8 cellular contexts compared by ENCODE assay signal in the genomic region with DNA sequence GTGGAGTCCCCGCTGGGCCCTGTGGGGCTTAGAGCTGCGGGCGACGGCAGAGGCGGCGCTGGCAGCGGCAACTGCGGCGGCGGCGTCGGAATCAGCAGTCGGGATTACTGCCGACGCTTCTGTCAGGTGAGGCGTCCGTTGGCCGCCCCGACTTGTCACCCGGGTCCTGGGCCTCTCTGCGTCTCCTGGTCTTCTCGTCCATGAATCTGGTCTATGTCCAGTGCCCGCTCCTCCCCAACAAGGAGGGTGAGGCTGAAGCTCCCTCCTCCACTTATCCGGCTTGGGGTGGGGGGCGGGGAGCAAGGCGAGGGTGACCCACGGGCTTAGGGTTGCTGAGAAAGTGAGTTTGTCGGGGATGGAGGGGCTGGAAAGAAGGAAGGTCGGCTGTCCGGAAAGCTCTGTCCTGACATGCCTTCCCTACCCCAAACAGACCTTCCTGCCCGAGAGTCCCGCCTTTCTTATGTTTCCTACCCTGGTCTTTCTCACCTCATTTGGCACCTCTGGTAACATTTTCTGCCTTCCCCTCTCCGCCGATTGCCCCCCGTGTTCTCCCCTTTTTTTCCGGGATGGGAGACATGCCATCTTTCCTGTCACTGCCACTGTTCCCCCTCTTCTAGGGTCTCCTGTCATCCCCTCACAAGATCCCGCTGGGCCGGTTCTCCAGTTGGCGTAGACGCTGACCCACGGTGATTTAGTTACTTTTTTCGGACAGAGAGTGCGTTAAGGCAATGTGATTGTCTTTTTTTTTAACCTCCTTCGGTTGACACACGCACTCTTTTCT. TPM values are rescaled to one million over a fixed set of nuclear protein-coding genes. Genes with fewer than 3 reads are reported as not detected.
DNase-seq lines count a peak whose midpoint lies in the region; ATAC-seq and TF ChIP-seq lines count a peak whose summit lies in the region.

No MANE protein-coding gene starts in this region.

- H3K27ac Mint-ChIP-seq in activated naive CD4-positive, alpha-beta T cell treated with anti-CD3 and anti-CD28 coated beads, Interleukin-2, amount 10 ng/mL, durations not matched to agents 7 days and 5 days: peak overlapping the region; percentile 97
- peak overlapping the region; percentile 65 for H3K27ac Mint-ChIP-seq in endodermal cell

- no peaks in the 10 kb centered on the region for H3K27me3 Mint-ChIP-seq in activated naive CD4-positive, alpha-beta T cell treated with anti-CD3 and anti-CD28 coated beads, Interleukin-2, amount 10 ng/mL, durations not matched to agents 7 days and 5 days
- no peaks in the 10 kb centered on the region for H3K27me3 Mint-ChIP-seq in endodermal cell (ENCODE audit: insufficient read depth)

- H3K9ac ChIP-seq in endodermal cell (ENCODE audit: extremely low read depth, low read length, poor library complexity, severe bottlenecking) (peak overlapping the region; percentile 70), muscle layer of colon (ENCODE audit: low read length) (peak overlapping the region; percentile 83)

- peak overlapping the region; percentile 26 for H3K27ac ChIP-seq in SJSA1
- H3K27ac ChIP-seq in endodermal cell (ENCODE audit: low read depth, low read length): peak overlapping the region; percentile 86
- H3K27ac ChIP-seq in muscle layer of colon (ENCODE audit: low read depth, low read length): peak overlapping the region; percentile 97

- no peaks in the 10 kb centered on the region for H3K4me1 ChIP-seq in SJSA1 (replicated peaks)
- H3K4me1 ChIP-seq in endodermal cell (ENCODE audit: control insufficient read depth, insufficient read depth, low read length): no peaks in the 10 kb centered on the region
- H3K4me1 ChIP-seq in muscle layer of colon (ENCODE audit: insufficient read depth, low read length): peaks cover 31% of the 10 kb centered on the region

- peak overlapping the region; percentile 90 for H3K4me3 Mint-ChIP-seq in activated naive CD4-positive, alpha-beta T cell treated with anti-CD3 and anti-CD28 coated beads, Interleukin-2, amount 10 ng/mL, durations not matched to agents 7 days and 5 days
- H3K4me3 Mint-ChIP-seq in endodermal cell: peak overlapping the region; percentile 87

- peaks cover 53% of the 10 kb centered on the region for H3K4me1 Mint-ChIP-seq in activated naive CD4-positive, alpha-beta T cell treated with anti-CD3 and anti-CD28 coated beads, Interleukin-2, amount 10 ng/mL, durations not matched to agents 7 days and 5 days
- peaks cover 16% of the 10 kb centered on the region for H3K4me1 Mint-ChIP-seq in endodermal cell

- TF ChIP-seq CTCF in endodermal cell (conservative IDR thresholded peaks at IDR 0.05): no peak

- H3K27me3 ChIP-seq in SJSA1 (replicated peaks) (no peaks in the 10 kb centered on the region), endodermal cell (ENCODE audit: control insufficient read depth, insufficient read depth, low read length, poor library complexity, severe bottlenecking) (no peaks in the 10 kb centered on the region), muscle layer of colon (ENCODE audit: control insufficient read depth in 1 of 2, insufficient read depth in 2 of 2, low read length in 2 of 2) (no peaks in the 10 kb centered on the region)

- peak; percentile 8 for ATAC-seq in HG02759 (IDR thresholded peaks at IDR 0.05; ENCODE audit: unreplicated experiment)

- 0% methylated on average over 15 to 44 of the region's 45 CpGs for WGBS in endodermal cell (ENCODE audit: insufficient coverage in 1 of 2, insufficient read length in 1 of 2), 2 experiments

- DNase-seq in activated naive CD4-positive, alpha-beta T cell treated with anti-CD3 and anti-CD28 coated beads, Interleukin-2, amount 10 ng/mL, durations not matched to agents 7 days and 5 days: no peak
- DNase-seq in activated naive CD4-positive, alpha-beta T cell (lab: John Stamatoyannopoulos, UW): no peak
- DNase-seq in SJSA1 (ENCODE audit: low read depth in 1 of 2, low spot score in 2 of 2) (no peak), endodermal cell (no peak), SKM-1 treated with dmso at 0.1 percent for 144 hours (lab: John Stamatoyannopoulos, UW; ENCODE audit: unreplicated experiment) (no peak), mucosa of gallbladder (ENCODE audit: low spot score) (no peak)

- peaks cover 36% of the 10 kb centered on the region for H3K36me3 ChIP-seq in SJSA1
- peaks cover 28% of the 10 kb centered on the region for H3K36me3 ChIP-seq in endodermal cell (ENCODE audit: control insufficient read depth, insufficient read depth, low read length)
- H3K36me3 ChIP-seq in muscle layer of colon (ENCODE audit: insufficient read depth, low read length): peaks cover 7% of the 10 kb centered on the region

- H3K36me3 Mint-ChIP-seq in activated naive CD4-positive, alpha-beta T cell treated with anti-CD3 and anti-CD28 coated beads, Interleukin-2, amount 10 ng/mL, durations not matched to agents 7 days and 5 days: peaks cover 44% of the 10 kb centered on the region
- peaks cover 14% of the 10 kb centered on the region for H3K36me3 Mint-ChIP-seq in endodermal cell (ENCODE audit: low read depth)

- H3K9me3 ChIP-seq in SJSA1 (replicated peaks) (no peaks in the 10 kb centered on the region), endodermal cell (ENCODE audit: control insufficient read depth, low read length) (no peaks in the 10 kb centered on the region), muscle layer of colon (ENCODE audit: low read length) (no peaks in the 10 kb centered on the region)

- H3K4me3 ChIP-seq in SJSA1 (peak overlapping the region; percentile 82), endodermal cell (ENCODE audit: low read length) (peak overlapping the region; percentile 98), muscle layer of colon (ENCODE audit: low read depth in 1 of 2, low read length in 2 of 2) (peak overlapping the region; percentile 56 to 90)

- CTCF ChIA-PET in activated naive CD4-positive, alpha-beta T cell treated with anti-CD3 and anti-CD28 coated beads, Interleukin-2, amount 10 ng/mL, durations not matched to agents 7 days and 5 days (lab: Charles Lee): interaction anchor here (1.0 to 1.4 kb wide), 2 partner anchors 54 kb away, joined by 3 read pairs; no protein-coding TSS in a partner anchor

- no peaks in the 10 kb centered on the region for H3K9me3 Mint-ChIP-seq in activated naive CD4-positive, alpha-beta T cell treated with anti-CD3 and anti-CD28 coated beads, Interleukin-2, amount 10 ng/mL, durations not matched to agents 7 days and 5 days
- H3K9me3 Mint-ChIP-seq in endodermal cell: no peaks in the 10 kb centered on the region

RNA-seq across cellular contexts. Expression of a gene that starts 0.5 kb away (rescaled TPM):
- total RNA-seq in SJSA1 (2014; rRNA removed; shearing (Covaris generic)): 6.2 and 8.3 TPM in 2 replicates
- total RNA-seq in endodermal cell: 10 to 100 TPM in 1 of 2 donors, 1 to 10 TPM in 1; 7.3 to 10.6 TPM
- 8.5 TPM for polyA plus RNA-seq in endodermal cell (2013, experiment 1 of 2)
- 8.2 TPM for polyA plus RNA-seq in endodermal cell (2013, experiment 2 of 2)
- total RNA-seq in mucosa of gallbladder: 21.6 TPM

RNA-seq across cellular contexts. Expression of a gene that starts 0.8 kb away (rescaled TPM):
- 48.6 and 49.7 TPM in 2 replicates for total RNA-seq in SJSA1 (2014; rRNA removed; shearing (Covaris generic))
- total RNA-seq in endodermal cell (10 to 100 TPM; 81.5 to 96.3 TPM), mucosa of gallbladder (68.9 TPM)
- polyA plus RNA-seq in endodermal cell (2013, experiment 1 of 2): 108 TPM
- 98.1 TPM for polyA plus RNA-seq in endodermal cell (2013, experiment 2 of 2)

Comparison
In these comparisons a context has a peak if more than half of its experiments do, and no peak if none do; other contexts are left out.
1. H3K27ac ChIP-seq: peak in every context shown above with its lines; median percentile 97 in muscle layer of colon; 86 in endodermal cell; 26 in SJSA1.